ENCODE assay signal across 8 cellular contexts in genomic region chr15:77419050-77419835, GRCh38. TPM values are rescaled to one million over a fixed set of nuclear protein-coding genes. Genes with fewer than 3 reads are reported as not detected.
DNase-seq lines count a peak whose midpoint lies in the region; ATAC-seq and TF ChIP-seq lines count a peak whose summit lies in the region.

No MANE protein-coding gene starts in this region.

- H3K4me3 ChIP-seq in heart right ventricle (peak overlapping the region; percentile 73 to 97 (median 90)), uterus (peak overlapping the region; percentile 54 to 71)

- POLR2A ChIA-PET in RWPE1 (lab: Yijun Ruan, JAX; ENCODE audit: low non-redundant PET) = interaction anchor here (0.6 kb wide), 1 partner anchor 19 kb away, joined by 3 read pairs; no protein-coding TSS in a partner anchor
- POLR2A ChIA-PET in activated naive CD8-positive, alpha-beta T cell treated with anti-CD3 and anti-CD28 coated beads, Interleukin-2, amount 10 ng/mL, durations not matched to agents 7 days and 5 days (lab: Charles Lee) = interaction anchor here (1.0 to 1.9 kb wide), 4 partner anchors 9 to 124 kb away, joined by 3 to 21 read pairs (median 4); no protein-coding TSS in a partner anchor

- H3K4me1 ChIP-seq in heart right ventricle (peaks cover 4 to 75% (median 70%) of the 10 kb centered on the region in 9 donors), uterus (peaks cover 0 to 13% of the 10 kb centered on the region in 2 donors)

- no peaks in the 10 kb centered on the region for H3K27me3 ChIP-seq in heart right ventricle
- H3K27me3 ChIP-seq in uterus = no peaks in the 10 kb centered on the region

- peak overlapping the region; percentile 93 for H3K27ac Mint-ChIP-seq in activated naive CD8-positive, alpha-beta T cell treated with anti-CD3 and anti-CD28 coated beads, Interleukin-2, amount 10 ng/mL, durations not matched to agents 7 days and 5 days
- peak overlapping the region; percentile 92 for H3K27ac Mint-ChIP-seq in progenitor cell of endocrine pancreas

- H3K27me3 Mint-ChIP-seq in activated naive CD8-positive, alpha-beta T cell treated with anti-CD3 and anti-CD28 coated beads, Interleukin-2, amount 10 ng/mL, durations not matched to agents 7 days and 5 days = no peaks in the 10 kb centered on the region
- no peaks in the 10 kb centered on the region for H3K27me3 Mint-ChIP-seq in progenitor cell of endocrine pancreas

- no peaks in the 10 kb centered on the region for H3K36me3 ChIP-seq in heart right ventricle
- H3K36me3 ChIP-seq in uterus = no peaks in the 10 kb centered on the region

- 0 to 1% methylated on average over 58 to 70 of the region's 71 CpGs for WGBS in heart right ventricle, 2 donors

- peaks cover 7% of the 10 kb centered on the region for H3K36me3 Mint-ChIP-seq in activated naive CD8-positive, alpha-beta T cell treated with anti-CD3 and anti-CD28 coated beads, Interleukin-2, amount 10 ng/mL, durations not matched to agents 7 days and 5 days
- H3K36me3 Mint-ChIP-seq in progenitor cell of endocrine pancreas (ENCODE audit: insufficient read depth) = no peaks in the 10 kb centered on the region

- H3K9me3 ChIP-seq in heart right ventricle (no peaks in the 10 kb centered on the region), uterus (no peaks in the 10 kb centered on the region)

- TF ChIP-seq POLR2A in GM18505 (IDR thresholded peaks at IDR 0.05; ENCODE audit: borderline replicate concordance, extremely low read depth, insufficient read depth, insufficient read length) (no peak), uterus (IDR thresholded peaks at IDR 0.05) (no peak)

- intact Hi-C loops in heart right ventricle (cut with DNase I) = loop anchor here in 7 of 10 donors (2.0 to 10.0 kb wide), 14 partner anchors 67 to 304 kb away; no protein-coding TSS in a partner anchor
- intact Hi-C loops in uterus (cut with DNase I; ENCODE audit: low total_unique reads) = no loop called here

- DNase-seq in RWPE1 (ENCODE audit: low spot score) (peak; percentile 36), heart right ventricle (peak; percentile 51 to 57), progenitor cell of endocrine pancreas (ENCODE audit: low spot score, unreplicated experiment) (peak; percentile 39), uterus (peak; percentile 36 to 42), dedifferentiated amniotic fluid mesenchymal stem cell (ENCODE audit: extremely low spot score) (no peak)
- DNase-seq in activated naive CD8-positive, alpha-beta T cell treated with anti-CD3 and anti-CD28 coated beads, Interleukin-2, amount 10 ng/mL, durations not matched to agents 7 days and 5 days = peak; percentile 68

- H3K4me3 Mint-ChIP-seq in activated naive CD8-positive, alpha-beta T cell treated with anti-CD3 and anti-CD28 coated beads, Interleukin-2, amount 10 ng/mL, durations not matched to agents 7 days and 5 days = peak overlapping the region; percentile 99
- peak overlapping the region; percentile 85 for H3K4me3 Mint-ChIP-seq in progenitor cell of endocrine pancreas (ENCODE audit: low read depth)

- CTCF ChIA-PET in RWPE1 (lab: Yijun Ruan, JAX) = interaction anchor here (0.6 to 1.1 kb wide), 3 partner anchors 12 to 219 kb away, joined by 3 read pairs; no protein-coding TSS in a partner anchor

- TF ChIP-seq CTCF in RWPE1 (conservative IDR thresholded peaks at IDR 0.05; ENCODE audit: low read depth) (peak; percentile 58), heart right ventricle (IDR thresholded peaks at IDR 0.05) (peak; percentile 6 to 63 (median 34)), progenitor cell of endocrine pancreas (IDR thresholded peaks at IDR 0.05; ENCODE audit: unreplicated experiment) (peak; percentile 30), uterus (IDR thresholded peaks at IDR 0.05) (peak in 2 of 4 experiments; percentile 12 to 44)

- H3K9me3 Mint-ChIP-seq in activated naive CD8-positive, alpha-beta T cell treated with anti-CD3 and anti-CD28 coated beads, Interleukin-2, amount 10 ng/mL, durations not matched to agents 7 days and 5 days = no peaks in the 10 kb centered on the region
- no peaks in the 10 kb centered on the region for H3K9me3 Mint-ChIP-seq in progenitor cell of endocrine pancreas (ENCODE audit: low read depth)

- ATAC-seq in GM18505 (IDR thresholded peaks at IDR 0.05; ENCODE audit: unreplicated experiment) (peak; percentile 33), HG02840 (IDR thresholded peaks at IDR 0.05; ENCODE audit: low FRiP score, unreplicated experiment) (peak; percentile 33), heart right ventricle (peak in 5 of 8 donors; percentile 0 to 41 (median 21))
- no peak for ATAC-seq in activated naive CD8-positive, alpha-beta T cell treated with anti-CD3 and anti-CD28 coated beads, Interleukin-2, amount 10 ng/mL, durations not matched to agents 7 days and 5 days (ENCODE audit: low read depth)

- H3K4me1 Mint-ChIP-seq in activated naive CD8-positive, alpha-beta T cell treated with anti-CD3 and anti-CD28 coated beads, Interleukin-2, amount 10 ng/mL, durations not matched to agents 7 days and 5 days = peaks cover 31% of the 10 kb centered on the region
- peaks cover 21% of the 10 kb centered on the region for H3K4me1 Mint-ChIP-seq in progenitor cell of endocrine pancreas (ENCODE audit: low read depth)

- peak overlapping the region; percentile 91 for H3K27ac ChIP-seq in RWPE1
- peak overlapping the region; percentile 89 to 98 (median 96) for H3K27ac ChIP-seq in heart right ventricle
- H3K27ac ChIP-seq in uterus = peak overlapping the region; percentile 95 to 99

RNA-seq across cellular contexts. Expression of gene PEAK1, which starts 0.7 kb away (rescaled TPM):
- 10 to 100 TPM; 34.0 to 38.1 TPM for total RNA-seq in activated naive CD8-positive, alpha-beta T cell treated with anti-CD3 and anti-CD28 coated beads, Interleukin-2, amount 10 ng/mL, durations not matched to agents 7 days and 5 days
- 100 to 1,000 TPM in 5 of 10 donors, 10 to 100 TPM in 5; 68.1 to 146 (median 96.4) TPM for total RNA-seq in heart right ventricle
- polyA plus RNA-seq in heart right ventricle = 10 to 100 TPM in 1 of 2 donors, 1 to 10 TPM in 1; 7.0 to 18.7 TPM
- total RNA-seq in progenitor cell of endocrine pancreas = 32.3 and 33.8 TPM in 2 replicates
- 10 to 100 TPM; 14.4 to 87.3 (median 43.5) TPM for total RNA-seq in uterus

RNA-seq across cellular contexts. Expression of gene HMG20A, which starts 1.4 kb away (rescaled TPM):
- total RNA-seq in activated naive CD8-positive, alpha-beta T cell treated with anti-CD3 and anti-CD28 coated beads, Interleukin-2, amount 10 ng/mL, durations not matched to agents 7 days and 5 days = 10 to 100 TPM; 62.4 to 65.0 TPM
- total RNA-seq in heart right ventricle (10 to 100 TPM; 25.7 to 60.2 (median 41.6) TPM), progenitor cell of endocrine pancreas (46.0 and 52.2 TPM in 2 replicates), uterus (10 to 100 TPM; 10.5 to 59.5 (median 28.4) TPM)
- 10 to 100 TPM in 1 of 2 donors, 1 to 10 TPM in 1; 9.9 to 13.9 TPM for polyA plus RNA-seq in heart right ventricle
